10 cellular contexts compared by ENCODE assay signal in the genomic region with DNA sequence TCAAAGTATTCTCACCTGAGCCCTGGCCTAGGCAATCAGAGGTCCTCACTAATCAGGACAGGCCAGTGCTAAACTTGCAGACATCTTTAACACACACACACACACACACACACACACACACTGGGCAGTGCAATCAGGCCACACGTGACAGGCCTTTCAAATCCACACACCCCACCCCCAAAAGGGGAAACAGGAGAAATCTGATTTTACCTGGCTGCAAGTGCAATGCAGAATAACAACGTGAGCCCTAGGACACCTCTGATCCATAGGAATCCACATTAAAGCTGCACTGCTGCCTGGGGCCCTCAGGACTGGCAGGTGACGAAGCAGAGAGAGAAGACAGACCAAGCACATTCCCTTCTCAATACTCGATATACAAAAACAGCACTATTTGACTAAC.
DNase-seq lines count a peak whose midpoint lies in the region; ATAC-seq, FAIRE-seq and TF ChIP-seq lines count a peak whose summit lies in the region.
"Had no signal": no experiment of that assay in that cellular context is flagged by ENCODE, and none has a peak within 500 bp of the region (broad histone marks: within the 10 kb centered on the region; RNA-seq: fewer than 3 reads in every experiment).

No MANE protein-coding gene starts in this region.

- H2AFZ ChIP-seq in OCI-LY7 (ENCODE audit: low read length) (no peak overlapping the region), neuronal stem cell (ENCODE audit: low read length) (no peak overlapping the region), GM23248 (no peak overlapping the region)

- POLR2A ChIA-PET in OCI-LY7 (lab: Charles Lee): interaction anchor here (2.0 kb wide), 1 partner anchor 13 kb away, joined by 4 read pairs; no protein-coding TSS in a partner anchor

- peaks cover 45% of the 10 kb centered on the region for H3F3A ChIP-seq in DOHH2 (ENCODE audit: control insufficient read depth, insufficient read depth)
- no peaks in the 10 kb centered on the region for H3F3A ChIP-seq in GM23248 (ENCODE audit: insufficient read depth)

- no peak for TF ChIP-seq POLR2A in H54 (IDR thresholded peaks at IDR 0.05; ENCODE audit: low read depth, low read length)

- H2BK15ac ChIP-seq in neuronal stem cell (ENCODE audit: low read length): no peak overlapping the region

- H4K8ac ChIP-seq in neuronal stem cell (ENCODE audit: low read depth, low read length): no peak overlapping the region

- in situ Hi-C loops in GM23248 (cut with MboI): no loop called here

- no peak overlapping the region for H2AK5ac ChIP-seq in neuronal stem cell (ENCODE audit: low read depth, low read length)

- no peak overlapping the region for H4K91ac ChIP-seq in neuronal stem cell (ENCODE audit: low read depth, low read length, poor library complexity)

- intact Hi-C loops in OCI-LY7 (cut with micrococcal nuclease; ENCODE audit: unreplicated experiment): loop anchor here (5.0 kb wide), 1 partner anchor 91 kb away; no protein-coding TSS in a partner anchor
- intact Hi-C loops in dorsolateral prefrontal cortex (cut with DNase I): loop anchor here (5.0 to 10.0 kb wide), 2 partner anchors 49 to 59 kb away; no protein-coding TSS in a partner anchor

- DNase-seq in OCI-LY7 (ENCODE audit: low spot score) (no peak), dorsolateral prefrontal cortex (no peak), neuronal stem cell (ENCODE audit: low spot score) (no peak), GM23248 (no peak), H54 (ENCODE audit: insufficient read length, low spot score) (no peak)
- no peak for DNase-seq in activated effector memory CD4-positive, alpha-beta T cell treated with Interleukin-2 at 50 U/mL for 16 hours
- DNase-seq: effector CD8-positive, alpha-beta T cell; MG63 had no signal

- H2BK12ac ChIP-seq in neuronal stem cell (ENCODE audit: low read length): no peak overlapping the region

- H3K36me3 ChIP-seq in DOHH2 (ENCODE audit: control insufficient read depth, low read length): peaks cover 99% of the 10 kb centered on the region
- H3K36me3 ChIP-seq in OCI-LY7 (ENCODE audit: insufficient read depth, low read length): peaks cover 86% of the 10 kb centered on the region
- no peaks in the 10 kb centered on the region for H3K36me3 ChIP-seq in neuronal stem cell (replicated peaks in 1 of 2; ENCODE audit: control insufficient read depth in 2 of 2, insufficient read depth in 2 of 2, low read length in 2 of 2)
- no peaks in the 10 kb centered on the region for H3K36me3 ChIP-seq in GM23248 (ENCODE audit: low read depth)

- no peaks in the 10 kb centered on the region for H3K9me2 ChIP-seq in DOHH2 (replicated peaks; ENCODE audit: control insufficient read depth, low read length)
- H3K9me2 ChIP-seq in OCI-LY7 (ENCODE audit: insufficient read depth, low read length): no peaks in the 10 kb centered on the region
- H3K9me2 ChIP-seq in GM23248 (ENCODE audit: insufficient read depth): no peaks in the 10 kb centered on the region

- no CpG with 5 or more reads among the region's 4 CpGs for WGBS in neuronal stem cell (ENCODE audit: extremely low coverage in 2 of 2, insufficient read length in 2 of 2, insufficient replicate concordance in 1 of 2), 2 donors
- WGBS in GM23248 (ENCODE audit: low coverage in 1 of 2, low lambda C conversion rate in 2 of 2, missing lambda C conversion rate in 2 of 2), 2 experiments: 94 to 99% methylated on average over 4 of the region's 4 CpGs

- TF ChIP-seq CTCF in DOHH2 (IDR thresholded peaks at IDR 0.05; ENCODE audit: low read depth, low read length, poor library complexity, severe bottlenecking) (no peak), OCI-LY7 (conservative IDR thresholded peaks at IDR 0.05; ENCODE audit: low read length) (no peak), dorsolateral prefrontal cortex (IDR thresholded peaks at IDR 0.05 in 54 of 56, conservative IDR thresholded peaks at IDR 0.05 in 2 of 56; ENCODE audit: low read depth in 1 of 56, partially characterized antibody in 56 of 56) (no peak)

- H4K20me1 ChIP-seq in DOHH2 (ENCODE audit: control insufficient read depth, insufficient read depth, low read depth, low read length) (peaks cover 62% of the 10 kb centered on the region), OCI-LY7 (ENCODE audit: insufficient read depth, low read length) (peaks cover 20% of the 10 kb centered on the region; the same call in 1 of the 2 replicates), GM23248 (ENCODE audit: insufficient read depth) (no peaks in the 10 kb centered on the region)

- H3K4me2 ChIP-seq in DOHH2 (ENCODE audit: low read length) (peak overlapping the region; percentile 41; the same call in 1 of the 2 replicates), OCI-LY7 (ENCODE audit: low read length) (peak overlapping the region; percentile 61), neuronal stem cell (ENCODE audit: insufficient read depth, low read length, poor library complexity, severe bottlenecking) (no peak overlapping the region), GM23248 (ENCODE audit: unreplicated experiment) (no peak overlapping the region)

- no peak overlapping the region for H3K18ac ChIP-seq in neuronal stem cell (ENCODE audit: low read length)

- 0 out of 2 replicates have a peak overlapping the region, but pooled peaks have one; percentile 20 for H3K27ac ChIP-seq in DOHH2 (ENCODE audit: low read depth, low read length)
- peak overlapping the region; percentile 48 for H3K27ac ChIP-seq in OCI-LY7 (ENCODE audit: low read depth, low read length, poor library complexity, severe bottlenecking)
- peak overlapping the region in 50 of 59 donors; percentile 6 to 100 (median 78) for H3K27ac ChIP-seq in dorsolateral prefrontal cortex
- no peak overlapping the region for H3K27ac ChIP-seq in neuronal stem cell (replicated peaks; ENCODE audit: low read length)
- no peak overlapping the region for H3K27ac ChIP-seq in GM23248

- CTCF ChIA-PET in OCI-LY7 (lab: Charles Lee; ENCODE audit: unreplicated experiment): no interaction called here

- no peak overlapping the region for H2BK120ac ChIP-seq in neuronal stem cell (ENCODE audit: low read depth, low read length)

- no peaks in the 10 kb centered on the region for H3K27me3 ChIP-seq in DOHH2 (ENCODE audit: control insufficient read depth, low read length)
- no peaks in the 10 kb centered on the region for H3K27me3 ChIP-seq in dorsolateral prefrontal cortex
- H3K27me3 ChIP-seq in neuronal stem cell (ENCODE audit: control insufficient read depth in 3 of 3, insufficient read depth in 3 of 3, low read depth in 1 of 3, low read length in 3 of 3): no peaks in the 10 kb centered on the region
- H3K27me3 ChIP-seq in GM23248 (replicated peaks; ENCODE audit: insufficient read depth): no peaks in the 10 kb centered on the region
- H3K27me3 ChIP-seq: MG63 had no signal

- H3K79me2 ChIP-seq in DOHH2 (ENCODE audit: control insufficient read depth, low read length): peaks cover 100% of the 10 kb centered on the region
- peaks cover 100% of the 10 kb centered on the region for H3K79me2 ChIP-seq in OCI-LY7 (ENCODE audit: insufficient read depth, low read depth, low read length)
- no peaks in the 10 kb centered on the region; the same call in 1 of the 2 replicates for H3K79me2 ChIP-seq in GM23248 (ENCODE audit: insufficient read depth)

- H3K4me3 ChIP-seq in DOHH2 (ENCODE audit: low read length) (no peak overlapping the region; the same call in 1 of the 2 replicates), OCI-LY7 (ENCODE audit: low read depth, low read length, poor library complexity, severe bottlenecking) (no peak overlapping the region), dorsolateral prefrontal cortex (peak overlapping the region in 4 of 59 donors; percentile 0 to 8 (median 4)), neuronal stem cell (ENCODE audit: low read length in 2 of 2) (no peak overlapping the region), GM23248 (no peak overlapping the region)
- H3K4me3 ChIP-seq: MG63 had no signal

- no peak overlapping the region for H3K14ac ChIP-seq in neuronal stem cell (ENCODE audit: low read length)

- H3K9me3 ChIP-seq in DOHH2 (ENCODE audit: control insufficient read depth, insufficient read depth, low read length) (no peaks in the 10 kb centered on the region), OCI-LY7 (ENCODE audit: low read length) (no peaks in the 10 kb centered on the region), neuronal stem cell (replicated peaks in 1 of 2; ENCODE audit: control insufficient read depth in 2 of 2, insufficient read depth in 1 of 2, low read depth in 1 of 2, low read length in 2 of 2) (no peaks in the 10 kb centered on the region), GM23248 (ENCODE audit: low read depth) (no peaks in the 10 kb centered on the region)
- H3K9me3 ChIP-seq: MG63 had no signal

- H3K9ac ChIP-seq in neuronal stem cell (ENCODE audit: low read depth, low read length, poor library complexity) (peak overlapping the region; percentile 73), GM23248 (no peak overlapping the region)

- no TSS peak for BruUV-seq in OCI-LY7 (replicated peaks; lab: Mats Ljungman, UMichigan)

- H3K4me1 ChIP-seq in DOHH2 (ENCODE audit: control insufficient read depth, low read length) (peaks cover 74% of the 10 kb centered on the region), OCI-LY7 (ENCODE audit: insufficient read depth, low read length, poor library complexity, severe bottlenecking) (peaks cover 75% of the 10 kb centered on the region), neuronal stem cell (ENCODE audit: control insufficient read depth in 2 of 2, insufficient read depth in 1 of 2, low read depth in 1 of 2, low read length in 2 of 2) (peaks cover 11 to 15% of the 10 kb centered on the region in 2 donors), GM23248 (ENCODE audit: insufficient read depth) (peaks cover 4% of the 10 kb centered on the region; the same call in 1 of the 2 replicates)

- H2BK5ac ChIP-seq in neuronal stem cell (ENCODE audit: low read length): no peak overlapping the region

- H3K4ac ChIP-seq in neuronal stem cell (ENCODE audit: low read length): no peak overlapping the region

- peaks cover 2% of the 10 kb centered on the region for H3K79me1 ChIP-seq in neuronal stem cell (ENCODE audit: low read depth, low read length)

- no peak for FAIRE-seq in H54 (lab: Jason Lieb, UNC)

- H3K23ac ChIP-seq in neuronal stem cell (ENCODE audit: low read depth, low read length, poor library complexity): no peak overlapping the region

- ATAC-seq in HG02852 (IDR thresholded peaks at IDR 0.05; ENCODE audit: unreplicated experiment): no peak

Comparison
In these comparisons a context has a peak if more than half of its experiments do, and no peak if none do; other contexts are left out.
1. H3K27ac ChIP-seq: peak in DOHH2 (single experiment), OCI-LY7 (single experiment) and dorsolateral prefrontal cortex (50 of 59); none in neuronal stem cell (single experiment) and GM23248 (single experiment).
2. H3K4me2 ChIP-seq: peak in DOHH2 (single experiment) and OCI-LY7 (single experiment); none in neuronal stem cell (single experiment) and GM23248 (single experiment).